ENCODE assay signal across 1 cellular context in the genomic region with DNA sequence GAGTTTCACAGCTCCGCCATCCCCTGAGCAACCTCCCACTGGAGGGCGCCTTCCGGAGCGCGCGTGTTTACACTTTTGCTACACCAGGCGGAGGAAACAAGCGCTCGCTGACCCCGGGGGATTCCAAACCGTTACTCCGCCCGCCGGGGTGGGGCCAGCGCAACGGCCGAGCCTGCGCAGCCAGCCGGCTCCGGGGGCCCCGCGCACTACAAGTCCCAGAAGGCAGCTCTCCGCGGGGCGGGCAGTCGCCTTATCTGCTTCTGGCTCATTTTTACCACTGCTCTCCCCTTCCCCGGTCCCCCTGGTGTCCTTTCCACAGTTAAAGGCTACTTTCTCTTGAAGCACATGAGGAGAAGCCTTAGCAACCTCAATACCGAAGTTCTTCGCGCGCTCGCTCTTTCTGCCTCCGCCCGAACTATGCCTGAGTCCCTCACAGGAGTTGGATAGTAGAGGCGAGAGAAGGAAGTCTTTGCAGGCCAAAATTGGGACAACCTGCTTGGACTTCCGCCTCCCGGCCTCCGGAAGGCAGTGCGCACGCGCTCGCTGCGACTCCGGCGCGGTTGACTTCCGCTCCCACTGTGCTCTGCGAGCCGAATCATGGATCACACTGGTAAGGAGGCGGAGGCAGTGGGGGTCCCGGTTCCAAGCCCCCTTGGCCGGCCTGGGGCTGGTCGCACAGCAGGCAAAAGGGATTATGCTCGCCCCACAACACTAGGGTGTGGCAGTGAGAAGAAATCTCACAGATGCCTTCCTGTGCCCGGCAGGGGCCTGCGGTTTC.
TF ChIP-seq lines count a peak whose summit lies in the region.

A gene with protein sequence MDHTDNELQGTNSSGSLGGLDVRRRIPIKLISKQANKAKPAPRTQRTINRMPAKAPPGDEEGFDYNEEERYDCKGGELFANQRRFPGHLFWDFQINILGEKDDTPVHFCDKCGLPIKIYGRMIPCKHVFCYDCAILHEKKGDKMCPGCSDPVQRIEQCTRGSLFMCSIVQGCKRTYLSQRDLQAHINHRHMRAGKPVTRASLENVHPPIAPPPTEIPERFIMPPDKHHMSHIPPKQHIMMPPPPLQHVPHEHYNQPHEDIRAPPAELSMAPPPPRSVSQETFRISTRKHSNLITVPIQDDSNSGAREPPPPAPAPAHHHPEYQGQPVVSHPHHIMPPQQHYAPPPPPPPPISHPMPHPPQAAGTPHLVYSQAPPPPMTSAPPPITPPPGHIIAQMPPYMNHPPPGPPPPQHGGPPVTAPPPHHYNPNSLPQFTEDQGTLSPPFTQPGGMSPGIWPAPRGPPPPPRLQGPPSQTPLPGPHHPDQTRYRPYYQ (plus strand): TSS at position 576 of the 778 bp plus-strand sequence. CDS start 22 bp downstream, at position 598.

TF ChIP-seq in HepG2, 621 proteins besides CTCF, POLR2A, EP300 and RAD21 (continued from another document and continues in another):
- TF ChIP-seq ZNF337 (CRISPR knock-in tag; IDR thresholded peaks at IDR 0.05; ENCODE audit: borderline replicate concordance, low read depth): no peak
- TF ChIP-seq, protein P1, sequence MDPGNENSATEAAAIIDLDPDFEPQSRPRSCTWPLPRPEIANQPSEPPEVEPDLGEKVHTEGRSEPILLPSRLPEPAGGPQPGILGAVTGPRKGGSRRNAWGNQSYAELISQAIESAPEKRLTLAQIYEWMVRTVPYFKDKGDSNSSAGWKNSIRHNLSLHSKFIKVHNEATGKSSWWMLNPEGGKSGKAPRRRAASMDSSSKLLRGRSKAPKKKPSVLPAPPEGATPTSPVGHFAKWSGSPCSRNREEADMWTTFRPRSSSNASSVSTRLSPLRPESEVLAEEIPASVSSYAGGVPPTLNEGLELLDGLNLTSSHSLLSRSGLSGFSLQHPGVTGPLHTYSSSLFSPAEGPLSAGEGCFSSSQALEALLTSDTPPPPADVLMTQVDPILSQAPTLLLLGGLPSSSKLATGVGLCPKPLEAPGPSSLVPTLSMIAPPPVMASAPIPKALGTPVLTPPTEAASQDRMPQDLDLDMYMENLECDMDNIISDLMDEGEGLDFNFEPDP (CRISPR knock-in tag; conservative IDR thresholded peaks at IDR 0.05): 0 out of 2 replicates have a peak, but pooled peaks have one; percentile 82
- TF ChIP-seq, protein P2, sequence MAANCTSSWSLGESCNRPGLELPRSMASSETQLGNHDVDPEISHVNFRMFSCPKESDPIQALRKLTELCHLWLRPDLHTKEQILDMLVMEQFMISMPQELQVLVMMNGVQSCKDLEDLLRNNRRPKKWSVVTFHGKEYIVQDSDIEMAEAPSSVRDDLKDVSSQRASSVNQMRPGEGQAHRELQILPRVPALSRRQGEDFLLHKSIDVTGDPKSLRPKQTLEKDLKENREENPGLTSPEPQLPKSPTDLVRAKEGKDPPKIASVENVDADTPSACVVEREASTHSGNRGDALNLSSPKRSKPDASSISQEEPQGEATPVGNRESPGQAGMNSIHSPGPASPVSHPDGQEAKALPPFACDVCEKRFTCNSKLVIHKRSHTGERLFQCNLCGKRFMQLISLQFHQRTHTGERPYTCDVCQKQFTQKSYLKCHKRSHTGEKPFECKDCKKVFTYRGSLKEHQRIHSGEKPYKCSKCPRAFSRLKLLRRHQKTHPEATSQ (CRISPR knock-in tag; IDR thresholded peaks at IDR 0.05; ENCODE audit: borderline replicate concordance): no peak
- TF ChIP-seq MBNL3 (CRISPR knock-in tag; conservative IDR thresholded peaks at IDR 0.05): no peak
- TF ChIP-seq, protein P3, sequence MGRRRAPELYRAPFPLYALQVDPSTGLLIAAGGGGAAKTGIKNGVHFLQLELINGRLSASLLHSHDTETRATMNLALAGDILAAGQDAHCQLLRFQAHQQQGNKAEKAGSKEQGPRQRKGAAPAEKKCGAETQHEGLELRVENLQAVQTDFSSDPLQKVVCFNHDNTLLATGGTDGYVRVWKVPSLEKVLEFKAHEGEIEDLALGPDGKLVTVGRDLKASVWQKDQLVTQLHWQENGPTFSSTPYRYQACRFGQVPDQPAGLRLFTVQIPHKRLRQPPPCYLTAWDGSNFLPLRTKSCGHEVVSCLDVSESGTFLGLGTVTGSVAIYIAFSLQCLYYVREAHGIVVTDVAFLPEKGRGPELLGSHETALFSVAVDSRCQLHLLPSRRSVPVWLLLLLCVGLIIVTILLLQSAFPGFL (CRISPR knock-in tag; IDR thresholded peaks at IDR 0.05): no peak; the same call in 1 of the 2 replicates
- TF ChIP-seq, protein P4, sequence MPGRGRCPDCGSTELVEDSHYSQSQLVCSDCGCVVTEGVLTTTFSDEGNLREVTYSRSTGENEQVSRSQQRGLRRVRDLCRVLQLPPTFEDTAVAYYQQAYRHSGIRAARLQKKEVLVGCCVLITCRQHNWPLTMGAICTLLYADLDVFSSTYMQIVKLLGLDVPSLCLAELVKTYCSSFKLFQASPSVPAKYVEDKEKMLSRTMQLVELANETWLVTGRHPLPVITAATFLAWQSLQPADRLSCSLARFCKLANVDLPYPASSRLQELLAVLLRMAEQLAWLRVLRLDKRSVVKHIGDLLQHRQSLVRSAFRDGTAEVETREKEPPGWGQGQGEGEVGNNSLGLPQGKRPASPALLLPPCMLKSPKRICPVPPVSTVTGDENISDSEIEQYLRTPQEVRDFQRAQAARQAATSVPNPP (CRISPR knock-in tag; IDR thresholded peaks at IDR 0.05): no peak
- TF ChIP-seq RARA (CRISPR knock-in tag; IDR thresholded peaks at IDR 0.05): peak; percentile 18; the same call in 1 of the 2 replicates
- no peak for TF ChIP-seq CBX1 (IDR thresholded peaks at IDR 0.05; ENCODE audit: low read depth)
- TF ChIP-seq IRF2 (CRISPR knock-in tag; IDR thresholded peaks at IDR 0.05): peak; percentile 70
- TF ChIP-seq ATF7 (IDR thresholded peaks at IDR 0.05): no peak
- no peak for TF ChIP-seq ATF7 (CRISPR knock-in tag; IDR thresholded peaks at IDR 0.05)
- peak; percentile 63; the same call in 1 of the 2 replicates for TF ChIP-seq MYC (CRISPR knock-in tag; IDR thresholded peaks at IDR 0.05; ENCODE audit: borderline replicate concordance)
- TF ChIP-seq GPN1 (CRISPR knock-in tag; IDR thresholded peaks at IDR 0.05; ENCODE audit: borderline replicate concordance): no peak
- no peak for TF ChIP-seq POLR2AphosphoS2 (IDR thresholded peaks at IDR 0.05; ENCODE audit: low read depth, low read length)
- no peak for TF ChIP-seq GTF3A (CRISPR knock-in tag; conservative IDR thresholded peaks at IDR 0.05)
- TF ChIP-seq POGZ (CRISPR knock-in tag; IDR thresholded peaks at IDR 0.05): peak; percentile 84
- TF ChIP-seq, protein P5, sequence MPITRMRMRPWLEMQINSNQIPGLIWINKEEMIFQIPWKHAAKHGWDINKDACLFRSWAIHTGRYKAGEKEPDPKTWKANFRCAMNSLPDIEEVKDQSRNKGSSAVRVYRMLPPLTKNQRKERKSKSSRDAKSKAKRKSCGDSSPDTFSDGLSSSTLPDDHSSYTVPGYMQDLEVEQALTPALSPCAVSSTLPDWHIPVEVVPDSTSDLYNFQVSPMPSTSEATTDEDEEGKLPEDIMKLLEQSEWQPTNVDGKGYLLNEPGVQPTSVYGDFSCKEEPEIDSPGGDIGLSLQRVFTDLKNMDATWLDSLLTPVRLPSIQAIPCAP (CRISPR knock-in tag; IDR thresholded peaks at IDR 0.05; ENCODE audit: low read depth): no peak
- TF ChIP-seq MAZ (IDR thresholded peaks at IDR 0.05; ENCODE audit: borderline replicate concordance, low read depth, low read length): peak; percentile 79; the same call in 1 of the 2 replicates
- peak; percentile 37; the same call in 1 of the 2 replicates for TF ChIP-seq MAZ (CRISPR knock-in tag; IDR thresholded peaks at IDR 0.05; ENCODE audit: low read depth)
- TF ChIP-seq TMF1 (CRISPR knock-in tag; IDR thresholded peaks at IDR 0.05; ENCODE audit: low read depth): 0 out of 2 replicates have a peak, but pooled peaks have one; percentile 39
- no peak for TF ChIP-seq ZNF10 (CRISPR knock-in tag; IDR thresholded peaks at IDR 0.05; ENCODE audit: borderline replicate concordance, low read depth)
- TF ChIP-seq NCOA1 (CRISPR knock-in tag; IDR thresholded peaks at IDR 0.05): no peak
- peak; percentile 51; the same call in 1 of the 2 replicates for TF ChIP-seq TP53 (CRISPR knock-in tag; conservative IDR thresholded peaks at IDR 0.05)
- TF ChIP-seq PHF21A (CRISPR knock-in tag; IDR thresholded peaks at IDR 0.05): peak; percentile 86; the same call in 1 of the 2 replicates
- peak; percentile 84; the same call in 1 of the 2 replicates for TF ChIP-seq KDM5A (IDR thresholded peaks at IDR 0.05; ENCODE audit: borderline replicate concordance, low read length)
- TF ChIP-seq ZNF432 (CRISPR knock-in tag; IDR thresholded peaks at IDR 0.05; ENCODE audit: borderline replicate concordance): no peak
- no peak for TF ChIP-seq ZNF841 (CRISPR knock-in tag; IDR thresholded peaks at IDR 0.05; ENCODE audit: borderline replicate concordance)
- TF ChIP-seq, protein P6, sequence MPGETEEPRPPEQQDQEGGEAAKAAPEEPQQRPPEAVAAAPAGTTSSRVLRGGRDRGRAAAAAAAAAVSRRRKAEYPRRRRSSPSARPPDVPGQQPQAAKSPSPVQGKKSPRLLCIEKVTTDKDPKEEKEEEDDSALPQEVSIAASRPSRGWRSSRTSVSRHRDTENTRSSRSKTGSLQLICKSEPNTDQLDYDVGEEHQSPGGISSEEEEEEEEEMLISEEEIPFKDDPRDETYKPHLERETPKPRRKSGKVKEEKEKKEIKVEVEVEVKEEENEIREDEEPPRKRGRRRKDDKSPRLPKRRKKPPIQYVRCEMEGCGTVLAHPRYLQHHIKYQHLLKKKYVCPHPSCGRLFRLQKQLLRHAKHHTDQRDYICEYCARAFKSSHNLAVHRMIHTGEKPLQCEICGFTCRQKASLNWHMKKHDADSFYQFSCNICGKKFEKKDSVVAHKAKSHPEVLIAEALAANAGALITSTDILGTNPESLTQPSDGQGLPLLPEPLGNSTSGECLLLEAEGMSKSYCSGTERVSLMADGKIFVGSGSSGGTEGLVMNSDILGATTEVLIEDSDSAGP (CRISPR knock-in tag; IDR thresholded peaks at IDR 0.05; ENCODE audit: borderline replicate concordance): peak; percentile 79; the same call in 1 of the 2 replicates
- no peak for TF ChIP-seq ZFP62 (CRISPR knock-in tag; IDR thresholded peaks at IDR 0.05)
- peak; percentile 87 for TF ChIP-seq ARNT2 (CRISPR knock-in tag; IDR thresholded peaks at IDR 0.05; ENCODE audit: low read depth)
- TF ChIP-seq RBFOX2 (IDR thresholded peaks at IDR 0.05; ENCODE audit: low read depth, low read length): peak; percentile 88
- TF ChIP-seq SRSF9 (IDR thresholded peaks at IDR 0.05; ENCODE audit: borderline replicate concordance, insufficient read depth, low read depth, low read length, poor library complexity, severe bottlenecking): no peak
- TF ChIP-seq, protein P7, sequence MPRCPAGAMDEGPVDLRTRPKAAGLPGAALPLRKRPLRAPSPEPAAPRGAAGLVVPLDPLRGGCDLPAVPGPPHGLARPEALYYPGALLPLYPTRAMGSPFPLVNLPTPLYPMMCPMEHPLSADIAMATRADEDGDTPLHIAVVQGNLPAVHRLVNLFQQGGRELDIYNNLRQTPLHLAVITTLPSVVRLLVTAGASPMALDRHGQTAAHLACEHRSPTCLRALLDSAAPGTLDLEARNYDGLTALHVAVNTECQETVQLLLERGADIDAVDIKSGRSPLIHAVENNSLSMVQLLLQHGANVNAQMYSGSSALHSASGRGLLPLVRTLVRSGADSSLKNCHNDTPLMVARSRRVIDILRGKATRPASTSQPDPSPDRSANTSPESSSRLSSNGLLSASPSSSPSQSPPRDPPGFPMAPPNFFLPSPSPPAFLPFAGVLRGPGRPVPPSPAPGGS (CRISPR knock-in tag; IDR thresholded peaks at IDR 0.05): peak; percentile 4; the same call in 1 of the 2 replicates
- TF ChIP-seq BRD4 (CRISPR knock-in tag; IDR thresholded peaks at IDR 0.05): 0 out of 2 replicates have a peak, but pooled peaks have one; percentile 30
- TF ChIP-seq RBM39 (IDR thresholded peaks at IDR 0.05; ENCODE audit: low read depth, low read length, poor library complexity, severe bottlenecking): peak; percentile 93
- TF ChIP-seq, protein P8, sequence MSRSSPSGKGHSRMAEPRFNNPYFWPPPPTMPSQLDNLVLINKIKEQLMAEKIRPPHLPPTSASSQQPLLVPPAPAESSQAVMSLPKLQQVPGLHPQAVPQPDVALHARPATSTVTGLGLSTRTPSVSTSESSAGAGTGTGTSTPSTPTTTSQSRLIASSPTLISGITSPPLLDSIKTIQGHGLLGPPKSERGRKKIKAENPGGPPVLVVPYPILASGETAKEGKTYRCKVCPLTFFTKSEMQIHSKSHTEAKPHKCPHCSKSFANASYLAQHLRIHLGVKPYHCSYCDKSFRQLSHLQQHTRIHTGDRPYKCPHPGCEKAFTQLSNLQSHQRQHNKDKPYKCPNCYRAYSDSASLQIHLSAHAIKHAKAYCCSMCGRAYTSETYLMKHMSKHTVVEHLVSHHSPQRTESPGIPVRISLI (CRISPR knock-in tag; IDR thresholded peaks at IDR 0.05; ENCODE audit: borderline replicate concordance): no peak
- no peak for TF ChIP-seq HNRNPH1 (optimal IDR thresholded peaks at IDR 0.05; ENCODE audit: low read depth, low read length)
- no peak for TF ChIP-seq ZNF256 (CRISPR knock-in tag; conservative IDR thresholded peaks at IDR 0.05)
- TF ChIP-seq ZNF703 (CRISPR knock-in tag; IDR thresholded peaks at IDR 0.05; ENCODE audit: borderline replicate concordance): no peak
- TF ChIP-seq KLF11 (CRISPR knock-in tag; IDR thresholded peaks at IDR 0.05): 0 out of 2 replicates have a peak, but pooled peaks have one; percentile 61
- TF ChIP-seq MEF2D (CRISPR knock-in tag; IDR thresholded peaks at IDR 0.05): no peak; the same call in 1 of the 2 replicates
- peak; percentile 88; the same call in 1 of the 2 replicates for TF ChIP-seq SMC3 (IDR thresholded peaks at IDR 0.05; ENCODE audit: low read length)
- peak; percentile 84 for TF ChIP-seq SALL1 (CRISPR knock-in tag; IDR thresholded peaks at IDR 0.05)
- TF ChIP-seq ZNF629 (CRISPR knock-in tag; conservative IDR thresholded peaks at IDR 0.05): 0 out of 2 replicates have a peak, but pooled peaks have one; percentile 8
- 0 out of 2 replicates have a peak, but pooled peaks have one; percentile 4 for TF ChIP-seq SRF (IDR thresholded peaks at IDR 0.05; ENCODE audit: low read depth, low read length)
- TF ChIP-seq, protein P9, sequence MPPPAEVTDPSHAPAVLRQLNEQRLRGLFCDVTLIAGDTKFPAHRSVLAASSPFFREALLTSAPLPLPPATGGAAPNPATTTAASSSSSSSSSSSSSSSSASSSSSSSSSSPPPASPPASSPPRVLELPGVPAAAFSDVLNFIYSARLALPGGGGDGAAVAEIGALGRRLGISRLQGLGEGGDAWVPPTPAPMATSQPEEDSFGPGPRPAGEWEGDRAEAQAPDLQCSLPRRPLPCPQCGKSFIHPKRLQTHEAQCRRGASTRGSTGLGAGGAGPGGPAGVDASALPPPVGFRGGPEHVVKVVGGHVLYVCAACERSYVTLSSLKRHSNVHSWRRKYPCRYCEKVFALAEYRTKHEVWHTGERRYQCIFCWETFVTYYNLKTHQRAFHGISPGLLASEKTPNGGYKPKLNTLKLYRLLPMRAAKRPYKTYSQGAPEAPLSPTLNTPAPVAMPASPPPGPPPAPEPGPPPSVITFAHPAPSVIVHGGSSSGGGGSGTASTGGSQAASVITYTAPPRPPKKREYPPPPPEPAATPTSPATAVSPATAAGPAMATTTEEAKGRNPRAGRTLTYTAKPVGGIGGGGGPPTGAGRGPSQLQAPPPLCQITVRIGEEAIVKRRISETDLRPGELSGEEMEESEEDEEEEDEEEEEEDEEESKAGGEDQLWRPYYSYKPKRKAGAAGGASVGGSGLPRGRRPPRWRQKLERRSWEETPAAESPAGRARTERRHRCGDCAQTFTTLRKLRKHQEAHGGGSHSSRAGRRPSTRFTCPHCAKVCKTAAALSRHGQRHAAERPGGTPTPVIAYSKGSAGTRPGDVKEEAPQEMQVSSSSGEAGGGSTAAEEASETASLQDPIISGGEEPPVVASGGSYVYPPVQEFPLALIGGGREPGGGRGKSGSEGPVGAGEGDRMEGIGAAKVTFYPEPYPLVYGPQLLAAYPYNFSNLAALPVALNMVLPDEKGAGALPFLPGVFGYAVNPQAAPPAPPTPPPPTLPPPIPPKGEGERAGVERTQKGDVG (CRISPR knock-in tag; IDR thresholded peaks at IDR 0.05; ENCODE audit: borderline replicate concordance): 0 out of 2 replicates have a peak, but pooled peaks have one; percentile 13
- no peak for TF ChIP-seq ZSCAN22 (CRISPR knock-in tag; IDR thresholded peaks at IDR 0.05)
